ENCODE assay signal across 8 cellular contexts in the genomic region with DNA sequence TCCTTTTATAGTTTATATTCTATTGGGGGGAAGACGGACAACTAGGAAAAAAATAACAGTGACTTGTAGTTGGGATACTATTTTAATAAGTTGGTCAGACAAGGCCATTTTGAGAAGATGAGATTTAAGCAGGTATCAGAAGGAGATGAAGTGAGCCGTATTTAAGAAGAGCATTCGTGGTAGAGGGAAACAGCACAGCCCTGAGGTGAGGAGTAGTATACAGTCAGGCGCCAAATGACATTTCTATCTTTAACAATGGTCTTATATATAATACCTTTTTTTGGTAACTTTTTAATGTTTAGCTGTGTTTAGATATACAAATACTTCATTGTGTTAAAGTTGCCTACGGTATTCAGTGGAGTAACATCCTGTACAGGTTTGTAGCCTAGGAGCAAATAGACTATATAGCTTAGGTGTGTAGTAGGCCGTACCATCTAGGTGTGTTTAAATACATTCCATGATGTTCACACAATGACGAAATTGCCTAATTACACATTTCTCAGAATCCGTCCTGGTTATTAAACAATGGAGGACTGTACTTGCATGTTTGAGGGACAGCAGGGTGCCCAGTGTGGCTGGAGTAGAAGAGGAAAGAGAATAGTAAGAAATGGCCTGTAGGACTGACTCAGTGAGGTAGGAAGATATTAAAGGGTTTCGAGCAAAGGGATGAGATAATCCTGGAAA. TPM values are rescaled to one million over a fixed set of nuclear protein-coding genes. Genes with fewer than 3 reads are reported as not detected.
DNase-seq lines count a peak whose midpoint lies in the region; ATAC-seq and TF ChIP-seq lines count a peak whose summit lies in the region.

No MANE protein-coding gene starts in this region.

- H4K20me1 ChIP-seq in fibroblast of lung (ENCODE audit: control insufficient read depth, extremely low read depth, insufficient read depth, low read length) (peaks cover 3% of the 10 kb centered on the region), smooth muscle cell (ENCODE audit: low read depth) (peaks cover 57% of the 10 kb centered on the region)

- H3K4me1 Mint-ChIP-seq in activated naive CD4-positive, alpha-beta T cell treated with anti-CD3 and anti-CD28 coated beads, Interleukin-2, amount 50 U/mL, for 24 hours, result peaks cover 57% of the 10 kb centered on the region
- H3K4me1 Mint-ChIP-seq in T-cell, result peaks cover 51 to 57% (median 55%) of the 10 kb centered on the region in 3 donors

- H3K27ac ChIP-seq in fibroblast of lung (ENCODE audit: insufficient read depth, low read length), result no peak overlapping the region
- peak overlapping the region; percentile 90 for H3K27ac ChIP-seq in smooth muscle cell (ENCODE audit: low read depth)

- H2AFZ ChIP-seq in fibroblast of lung (ENCODE audit: low read length), result no peak overlapping the region
- H2AFZ ChIP-seq in smooth muscle cell (ENCODE audit: low read depth), result no peak overlapping the region

- peak overlapping the region; percentile 57 to 97 (median 78) for H3K4me3 ChIP-seq in fibroblast of lung (replicated peaks in 1 of 4; ENCODE audit: control extremely low read depth in 1 of 4, insufficient read depth in 1 of 4, low read depth in 3 of 4, low read length in 4 of 4)
- peak overlapping the region; percentile 87 for H3K4me3 ChIP-seq in smooth muscle cell

- peaks cover 3% of the 10 kb centered on the region for H3K4me1 ChIP-seq in fibroblast of lung (ENCODE audit: control insufficient read depth, extremely low read depth, insufficient read depth, low read length)
- peaks cover 22% of the 10 kb centered on the region for H3K4me1 ChIP-seq in smooth muscle cell (ENCODE audit: low read depth)

- ATAC-seq in T-cell (replicated peaks in 1 of 4) (no peak), GM18861 (IDR thresholded peaks at IDR 0.05; ENCODE audit: unreplicated experiment) (no peak)

- H3K4me3 Mint-ChIP-seq in activated naive CD4-positive, alpha-beta T cell treated with anti-CD3 and anti-CD28 coated beads, Interleukin-2, amount 50 U/mL, for 24 hours, result peak overlapping the region; percentile 89
- peak overlapping the region; percentile 93 to 95 (median 94) for H3K4me3 Mint-ChIP-seq in T-cell

- H3K9me3 Mint-ChIP-seq in activated naive CD4-positive, alpha-beta T cell treated with anti-CD3 and anti-CD28 coated beads, Interleukin-2, amount 50 U/mL, for 24 hours, result no peaks in the 10 kb centered on the region
- peaks cover 0 to 6% (median 0%) of the 10 kb centered on the region in 3 donors for H3K9me3 Mint-ChIP-seq in T-cell

- peaks cover 16% of the 10 kb centered on the region for H3K36me3 Mint-ChIP-seq in activated naive CD4-positive, alpha-beta T cell treated with anti-CD3 and anti-CD28 coated beads, Interleukin-2, amount 50 U/mL, for 24 hours
- peaks cover 27% of the 10 kb centered on the region for H3K36me3 Mint-ChIP-seq in T-cell

- POLR2A ChIA-PET in T-cell (lab: Charles Lee), result interaction anchor here (0.6 to 2.3 kb wide), 6 partner anchors 10 to 416 kb away, joined by 3 to 9 read pairs (median 4); partner anchors contain the start of gene SS18L2 (in 1 of the 2)

- H3K79me2 ChIP-seq in fibroblast of lung (ENCODE audit: control insufficient read depth, insufficient read depth, low read length), result peaks cover 58% of the 10 kb centered on the region
- H3K79me2 ChIP-seq in smooth muscle cell (ENCODE audit: low read depth), result peaks cover 65% of the 10 kb centered on the region

- peak in 1 of 2 donors; percentile 32 for TF ChIP-seq CTCF in fibroblast of lung (conservative IDR thresholded peaks at IDR 0.05 in 1 of 2, IDR thresholded peaks at IDR 0.05 in 1 of 2; ENCODE audit: low read depth in 1 of 2, low read length in 2 of 2)
- TF ChIP-seq CTCF in smooth muscle cell (IDR thresholded peaks at IDR 0.05; ENCODE audit: borderline replicate concordance, insufficient read depth, poor library complexity, severe bottlenecking), result no peak

- H3K27me3 ChIP-seq in fibroblast of lung (ENCODE audit: control insufficient read depth, insufficient read depth, low read length) (no peaks in the 10 kb centered on the region), smooth muscle cell (ENCODE audit: low read depth) (no peaks in the 10 kb centered on the region)

- peak overlapping the region; percentile 80 for H3K4me2 ChIP-seq in fibroblast of lung (ENCODE audit: extremely low read depth, insufficient read depth, low read length)
- peak overlapping the region; percentile 88 for H3K4me2 ChIP-seq in smooth muscle cell

- WGBS in smooth muscle cell (ENCODE audit: low lambda C conversion rate), result 56% methylated on average over 9 of the region's 9 CpGs

- peak overlapping the region; percentile 94 for H3K27ac Mint-ChIP-seq in activated naive CD4-positive, alpha-beta T cell treated with anti-CD3 and anti-CD28 coated beads, Interleukin-2, amount 50 U/mL, for 24 hours
- H3K27ac Mint-ChIP-seq in T-cell, result peak overlapping the region; percentile 93 to 99

- peaks cover 6% of the 10 kb centered on the region for H3F3A ChIP-seq in smooth muscle cell (ENCODE audit: low read depth)

- H3K9ac ChIP-seq in fibroblast of lung (ENCODE audit: insufficient read depth, low read length) (no peak overlapping the region), smooth muscle cell (ENCODE audit: low read depth) (peak overlapping the region; percentile 86)

- no peak for DNase-seq in activated naive CD4-positive, alpha-beta T cell treated with anti-CD3 and anti-CD28 coated beads, Interleukin-2, amount 50 U/mL, for 16 hours
- DNase-seq in T-cell, result peak in 1 of 34 experiments; percentile 3
- DNase-seq in fibroblast of lung (ENCODE audit: low read depth in 2 of 2), result peak; percentile 7 to 24
- no peak for DNase-seq in smooth muscle cell (lab: John Stamatoyannopoulos, UW; ENCODE audit: unreplicated experiment)
- no peak for DNase-seq in HuH-7 (ENCODE audit: low spot score)
- DNase-seq in NCI-H1105 (lab: John Stamatoyannopoulos, UW), result no peak

- H3K27me3 Mint-ChIP-seq in activated naive CD4-positive, alpha-beta T cell treated with anti-CD3 and anti-CD28 coated beads, Interleukin-2, amount 50 U/mL, for 24 hours, result no peaks in the 10 kb centered on the region
- H3K27me3 Mint-ChIP-seq in T-cell, result no peaks in the 10 kb centered on the region

- CTCF ChIA-PET in T-cell (lab: Charles Lee), result interaction anchor here (0.6 to 2.0 kb wide), 14 partner anchors 9 to 1722 kb away, joined by 3 to 12 read pairs (median 6); partner anchors contain the start of genes SEC22C (in 1 of the 2), SS18L2 (in 1 of the 2) and VIPR1 (in 1 of the 2)

- no peaks in the 10 kb centered on the region for H3K9me3 ChIP-seq in fibroblast of lung (ENCODE audit: control insufficient read depth, insufficient read depth, low read depth, low read length)
- no peaks in the 10 kb centered on the region for H3K9me3 ChIP-seq in smooth muscle cell (replicated peaks; ENCODE audit: low read depth)

- no peaks in the 10 kb centered on the region for H3K36me3 ChIP-seq in fibroblast of lung (ENCODE audit: control insufficient read depth, insufficient read depth, low read length)
- H3K36me3 ChIP-seq in smooth muscle cell (ENCODE audit: low read depth), result no peaks in the 10 kb centered on the region

RNA-seq across cellular contexts. Expression of gene NKTR, which starts 1.6 kb away (rescaled TPM):
- total RNA-seq in T-cell (100 to 1,000 TPM; 185 to 252 (median 209) TPM), fibroblast of lung (30.3 and 44.6 TPM in 2 replicates), smooth muscle cell (91.3 and 113 TPM in 2 replicates)
- polyA plus RNA-seq in fibroblast of lung (19.8 and 26.4 TPM in 2 replicates), smooth muscle cell (37.1 and 82.3 TPM in 2 replicates)
- 9.5 and 11.9 TPM in 2 replicates for polyA plus RNA-seq in fibroblast of lung (2012)
- 1.4 TPM in 2 replicates for polyA minus RNA-seq in fibroblast of lung (ENCODE audit: low replicate concordance)

RNA-seq across cellular contexts. Expression of gene SS18L2, which starts 11.4 kb away (rescaled TPM):
- total RNA-seq in T-cell (10 to 100 TPM; 33.0 to 52.6 (median 46.4) TPM), fibroblast of lung (17.2 and 17.8 TPM in 2 replicates), smooth muscle cell (24.5 and 54.2 TPM in 2 replicates)
- polyA plus RNA-seq in fibroblast of lung (25.6 and 31.2 TPM in 2 replicates), smooth muscle cell (38.7 and 38.8 TPM in 2 replicates)
- 26.7 and 30.7 TPM in 2 replicates for polyA plus RNA-seq in fibroblast of lung (2012)
- 5.6 TPM in 1 of 2 replicates, not detected in the other for polyA minus RNA-seq in fibroblast of lung (ENCODE audit: low replicate concordance)

RNA-seq across cellular contexts. Expression of gene SEC22C, which starts 20.3 kb away (rescaled TPM):
- total RNA-seq in T-cell (10 to 100 TPM; 50.1 to 71.2 (median 53.6) TPM), fibroblast of lung (60.4 and 86.0 TPM in 2 replicates), smooth muscle cell (52.2 and 70.5 TPM in 2 replicates)
- polyA plus RNA-seq in fibroblast of lung (46.4 and 50.8 TPM in 2 replicates), smooth muscle cell (39.8 and 45.7 TPM in 2 replicates)
- polyA plus RNA-seq in fibroblast of lung (2012), result 46.1 and 46.3 TPM in 2 replicates
- polyA minus RNA-seq in fibroblast of lung (ENCODE audit: low replicate concordance), result 33.1 and 35.0 TPM in 2 replicates

RNA-seq across cellular contexts. Expression of gene ZBTB47, which starts 51.5 kb away (rescaled TPM):
- total RNA-seq in T-cell (1 to 10 TPM in 2 of 5 donors, under 1 TPM in 3; 0.53 to 1.2 (median 0.98) TPM), fibroblast of lung (32.1 and 49.4 TPM in 2 replicates), smooth muscle cell (6.5 and 7.7 TPM in 2 replicates)
- polyA plus RNA-seq in fibroblast of lung (15.2 and 15.6 TPM in 2 replicates), smooth muscle cell (4.6 TPM in 2 replicates)
- 20.8 and 21.0 TPM in 2 replicates for polyA plus RNA-seq in fibroblast of lung (2012)
- 26.3 and 41.3 TPM in 2 replicates for polyA minus RNA-seq in fibroblast of lung (ENCODE audit: low replicate concordance)

Comparison
In these comparisons a context has a peak if more than half of its experiments do, and no peak if none do; other contexts are left out.
1. DNase-seq: peak in fibroblast of lung (2 of 2); none in activated naive CD4-positive, alpha-beta T cell treated with anti-CD3 and anti-CD28 coated beads, Interleukin-2, amount 50 U/mL, for 16 hours (single experiment), smooth muscle cell (single experiment), HuH-7 (single experiment) and NCI-H1105 (single experiment).